In genomic region chrX:17642891-17643290, GRCh38 we compare ENCODE assay signal across 27 cellular contexts.
"Had no signal": no experiment of that assay in that cellular context is flagged by ENCODE, and none has a peak within 500 bp of the region (broad histone marks: within the 10 kb centered on the region; RNA-seq: fewer than 3 reads in every experiment).

No MANE protein-coding gene starts in this region.

- ATAC-seq: left lobe of liver; natural killer cell treated with Interleukin-12 subunit alpha and Interleukin-12 subunit beta and Interleukin-15 and Interleukin-18, amount 100 ng/mL, for 72 hours; sciatic nerve had no signal

- H3K27me3 ChIP-seq: esophagus squamous epithelium, neural progenitor cell, right atrium auricular region, tibial nerve, upper lobe of left lung had no signal

- H3K4me1 ChIP-seq: esophagus squamous epithelium, neural progenitor cell, parathyroid adenoma, prostate gland, right atrium auricular region, tibial nerve, upper lobe of left lung had no signal

- H2AFZ ChIP-seq: neural progenitor cell, parathyroid adenoma had no signal

- H3K36me3 Mint-ChIP-seq: memory B cell; naive B cell; natural killer cell treated with Interleukin-12 subunit alpha and Interleukin-12 subunit beta and Interleukin-15 and Interleukin-18, amount 100 ng/mL, for 72 hours had no signal

- H3K27ac Mint-ChIP-seq: memory B cell; naive B cell; natural killer cell treated with Interleukin-12 subunit alpha and Interleukin-12 subunit beta and Interleukin-15 and Interleukin-18, amount 100 ng/mL, for 72 hours; neural progenitor cell had no signal

- H3K36me3 ChIP-seq: esophagus squamous epithelium, neural progenitor cell, prostate gland, right atrium auricular region, thoracic aorta, tibial nerve, upper lobe of left lung had no signal

- H3K4me3 ChIP-seq: coronary artery, esophagus squamous epithelium, lung, mucosa of descending colon, neural progenitor cell, prostate gland, right atrium auricular region, smooth muscle cell, thoracic aorta, tibial nerve, upper lobe of left lung had no signal

- H3K27ac ChIP-seq: coronary artery, esophagus squamous epithelium, neural progenitor cell, parathyroid adenoma, prostate gland, right atrium auricular region, thoracic aorta, tibial nerve, upper lobe of left lung had no signal

- H3K9me3 Mint-ChIP-seq: memory B cell; natural killer cell treated with Interleukin-12 subunit alpha and Interleukin-12 subunit beta and Interleukin-15 and Interleukin-18, amount 100 ng/mL, for 72 hours; neural progenitor cell had no signal

- H3K4me2 ChIP-seq: neural progenitor cell, smooth muscle cell had no signal

- H3K27me3 Mint-ChIP-seq: memory B cell had no signal

- DNase-seq: dermis blood vessel endothelial cell; effector memory CD4-positive, alpha-beta T cell; erythroblast; esophagus squamous epithelium; head of caudate nucleus; mucosa of descending colon; naive B cell; stimulated activated CD4-positive, alpha-beta T cell treated with anti-CD3 and anti-CD28 coated beads, Interleukin-12 subunit alpha, Interleukin-12 subunit beta, amount 100 ng/mL, for 4 hours; stimulated activated CD4-positive, alpha-beta T cell treated with anti-CD3 and anti-CD28 coated beads, Interleukin-1b, Interleukin-23, amount 100 ng/mL, for 48 hours; stimulated activated CD4-positive, alpha-beta T cell treated with anti-CD3 and anti-CD28 coated beads, Interleukin-4, amount 100 ng/mL, for 1 hour; stimulated activated CD8-positive, alpha-beta memory T cell treated with anti-CD3 and anti-CD28 coated beads, Interleukin-4, amount 100 ng/mL, for 48 hours; stimulated activated naive CD4-positive, alpha-beta T cell; substantia nigra; upper lobe of left lung had no signal

- H3K4me1 Mint-ChIP-seq: memory B cell, naive B cell had no signal

- H3K4me3 Mint-ChIP-seq: memory B cell; naive B cell; natural killer cell treated with Interleukin-12 subunit alpha and Interleukin-12 subunit beta and Interleukin-15 and Interleukin-18, amount 100 ng/mL, for 72 hours; neural progenitor cell had no signal
